28 cellular contexts compared by ENCODE assay signal in genomic region chr10:126245501-126245900, GRCh38.
"Had no signal": no experiment of that assay in that cellular context is flagged by ENCODE, and none has a peak within 500 bp of the region (broad histone marks: within the 10 kb centered on the region; RNA-seq: fewer than 3 reads in every experiment).

No MANE protein-coding gene starts in this region.

- H3K36me3 ChIP-seq: ascending aorta, esophagus squamous epithelium had no signal

- DNase-seq: activated CD4-positive, alpha-beta memory T cell treated with anti-CD3 and anti-CD28 coated beads, Interleukin-2, amount 10 ng/mL, durations not matched to agents 7 days and 5 days; activated CD4-positive, alpha-beta T cell treated with anti-CD3 and anti-CD28 coated beads for 1 hour; activated CD4-positive, alpha-beta T cell treated with anti-CD3 and anti-CD28 coated beads for 4 hours; activated CD4-positive, alpha-beta T cell treated with anti-CD3 and anti-CD28 coated beads, Interleukin-2, amount 10 ng/mL, durations not matched to agents 7 days and 5 days; activated CD4-positive, alpha-beta T cell treated with anti-CD3 and anti-CD28 coated beads, Interleukin-2, amount 50 U/mL, for 4 hours; activated CD8-positive, alpha-beta memory T cell treated with anti-CD3 and anti-CD28 coated beads, Interleukin-2, amount 50 U/mL, for 48 hours; activated gamma-delta T cell; activated naive CD4-positive, alpha-beta T cell; activated naive CD4-positive, alpha-beta T cell treated with anti-CD3 and anti-CD28 coated beads, Interleukin-2, amount 10 ng/mL, durations not matched to agents 7 days and 5 days; activated naive CD8-positive, alpha-beta T cell treated with anti-CD3 and anti-CD28 coated beads, Interleukin-2, amount 10 ng/mL, durations not matched to agents 7 days and 5 days; activated T-cell treated with anti-CD3 and anti-CD28 coated beads for 4 hours; activated T-cell treated with anti-CD3 and anti-CD28 coated beads, Interleukin-2, amount 50 U/mL, for 24 hours; activated T-cell treated with anti-CD3 and anti-CD28 coated beads, Interleukin-2, amount 50 U/mL, for 72 hours; caudate nucleus; cortex of kidney; dermis blood vessel endothelial cell; effector CD4-positive, alpha-beta T cell; effector memory CD8-positive, alpha-beta T cell; esophagus squamous epithelium; foreskin fibroblast; head of caudate nucleus; T-helper 2 cell had no signal

- H3K4me1 Mint-ChIP-seq: activated CD4-positive, alpha-beta memory T cell treated with anti-CD3 and anti-CD28 coated beads, Interleukin-2, amount 10 ng/mL, durations not matched to agents 7 days and 5 days; activated CD4-positive, alpha-beta T cell treated with anti-CD3 and anti-CD28 coated beads, Interleukin-2, amount 10 ng/mL, durations not matched to agents 7 days and 5 days; activated naive CD4-positive, alpha-beta T cell treated with anti-CD3 and anti-CD28 coated beads, Interleukin-2, amount 10 ng/mL, durations not matched to agents 7 days and 5 days; activated naive CD8-positive, alpha-beta T cell treated with anti-CD3 and anti-CD28 coated beads, Interleukin-2, amount 10 ng/mL, durations not matched to agents 7 days and 5 days had no signal

- H3K27me3 ChIP-seq: ascending aorta, esophagus squamous epithelium had no signal

- H3K9me3 ChIP-seq: ascending aorta, esophagus squamous epithelium had no signal

- H3K27ac ChIP-seq: ascending aorta, esophagus squamous epithelium, VCaP had no signal

- H3K27ac Mint-ChIP-seq: activated CD4-positive, alpha-beta memory T cell treated with anti-CD3 and anti-CD28 coated beads, Interleukin-2, amount 10 ng/mL, durations not matched to agents 7 days and 5 days; activated CD4-positive, alpha-beta T cell treated with anti-CD3 and anti-CD28 coated beads, Interleukin-2, amount 10 ng/mL, durations not matched to agents 7 days and 5 days; activated naive CD4-positive, alpha-beta T cell treated with anti-CD3 and anti-CD28 coated beads, Interleukin-2, amount 10 ng/mL, durations not matched to agents 7 days and 5 days; activated naive CD4-positive, alpha-beta T cell treated with anti-CD3 and anti-CD28 coated beads, Interleukin-2, amount 50 U/mL, for 72 hours; activated naive CD8-positive, alpha-beta T cell treated with anti-CD3 and anti-CD28 coated beads, Interleukin-2, amount 10 ng/mL, durations not matched to agents 7 days and 5 days; activated T-cell treated with anti-CD3 and anti-CD28 coated beads, Interleukin-2, amount 50 U/mL, for 24 hours; activated T-cell treated with anti-CD3 and anti-CD28 coated beads, Interleukin-2, amount 50 U/mL, for 72 hours; effector memory CD8-positive, alpha-beta T cell; WTC11 had no signal

- H3K4me3 ChIP-seq: ascending aorta, esophagus squamous epithelium had no signal

- H3K36me3 Mint-ChIP-seq: activated naive CD4-positive, alpha-beta T cell treated with anti-CD3 and anti-CD28 coated beads, Interleukin-2, amount 10 ng/mL, durations not matched to agents 7 days and 5 days; activated naive CD4-positive, alpha-beta T cell treated with anti-CD3 and anti-CD28 coated beads, Interleukin-2, amount 50 U/mL, for 72 hours; activated naive CD8-positive, alpha-beta T cell treated with anti-CD3 and anti-CD28 coated beads, Interleukin-2, amount 10 ng/mL, durations not matched to agents 7 days and 5 days; WTC11 had no signal

- H3K27me3 Mint-ChIP-seq: activated CD4-positive, alpha-beta memory T cell treated with anti-CD3 and anti-CD28 coated beads, Interleukin-2, amount 10 ng/mL, durations not matched to agents 7 days and 5 days; activated CD4-positive, alpha-beta T cell treated with anti-CD3 and anti-CD28 coated beads, Interleukin-2, amount 10 ng/mL, durations not matched to agents 7 days and 5 days; activated naive CD4-positive, alpha-beta T cell treated with anti-CD3 and anti-CD28 coated beads, Interleukin-2, amount 10 ng/mL, durations not matched to agents 7 days and 5 days; activated naive CD8-positive, alpha-beta T cell treated with anti-CD3 and anti-CD28 coated beads, Interleukin-2, amount 10 ng/mL, durations not matched to agents 7 days and 5 days; activated T-cell treated with anti-CD3 and anti-CD28 coated beads, Interleukin-2, amount 50 U/mL, for 24 hours; effector memory CD8-positive, alpha-beta T cell had no signal

- FAIRE-seq: colon, frontal cortex had no signal

- H3K4me3 Mint-ChIP-seq: activated CD4-positive, alpha-beta memory T cell treated with anti-CD3 and anti-CD28 coated beads, Interleukin-2, amount 10 ng/mL, durations not matched to agents 7 days and 5 days; activated CD4-positive, alpha-beta T cell treated with anti-CD3 and anti-CD28 coated beads, Interleukin-2, amount 10 ng/mL, durations not matched to agents 7 days and 5 days; activated naive CD4-positive, alpha-beta T cell treated with anti-CD3 and anti-CD28 coated beads, Interleukin-2, amount 10 ng/mL, durations not matched to agents 7 days and 5 days; activated naive CD8-positive, alpha-beta T cell treated with anti-CD3 and anti-CD28 coated beads, Interleukin-2, amount 10 ng/mL, durations not matched to agents 7 days and 5 days; activated T-cell treated with anti-CD3 and anti-CD28 coated beads, Interleukin-2, amount 50 U/mL, for 24 hours; activated T-cell treated with anti-CD3 and anti-CD28 coated beads, Interleukin-2, amount 50 U/mL, for 72 hours; effector memory CD8-positive, alpha-beta T cell; WTC11 had no signal

- H3K9me3 Mint-ChIP-seq: activated CD4-positive, alpha-beta memory T cell treated with anti-CD3 and anti-CD28 coated beads, Interleukin-2, amount 10 ng/mL, durations not matched to agents 7 days and 5 days; activated CD4-positive, alpha-beta T cell treated with anti-CD3 and anti-CD28 coated beads, Interleukin-2, amount 10 ng/mL, durations not matched to agents 7 days and 5 days; activated naive CD4-positive, alpha-beta T cell treated with anti-CD3 and anti-CD28 coated beads, Interleukin-2, amount 50 U/mL, for 72 hours; activated naive CD8-positive, alpha-beta T cell treated with anti-CD3 and anti-CD28 coated beads, Interleukin-2, amount 10 ng/mL, durations not matched to agents 7 days and 5 days; activated T-cell treated with anti-CD3 and anti-CD28 coated beads, Interleukin-2, amount 50 U/mL, for 72 hours; effector memory CD8-positive, alpha-beta T cell; WTC11 had no signal
